18 cellular contexts compared by ENCODE assay signal in genomic region chr11:75767228-75767572, GRCh38. TPM values are rescaled to one million over a fixed set of nuclear protein-coding genes. Genes with fewer than 3 reads are reported as not detected.
DNase-seq lines count a peak whose midpoint lies in the region; ATAC-seq lines count a peak whose summit lies in the region.
"Had no signal": no experiment of that assay in that cellular context is flagged by ENCODE, and none has a peak within 500 bp of the region (broad histone marks: within the 10 kb centered on the region; RNA-seq: fewer than 3 reads in every experiment).

No MANE protein-coding gene starts in this region.

- no peak for DNase-seq in activated CD4-positive, alpha-beta T cell treated with anti-CD3 and anti-CD28 coated beads for 36 hours
- no peak for DNase-seq in activated CD4-positive, alpha-beta T cell treated with anti-CD3 and anti-CD28 coated beads for 1 hour
- no peak for DNase-seq in activated T-helper 1 cell treated with anti-CD3 and anti-CD28 coated beads, Interleukin-12 subunit alpha, Interleukin-12 subunit beta, Interleukin-2, Interleukin-4 antibody, amounts not matched to agents 30 ng/mL and 10 ng/mL and 1 ng/mL, durations not matched to agents 14 hours and 24 hours and 36 hours (ENCODE audit: low spot score)
- DNase-seq in naive B cell, result no peak
- no peak for DNase-seq in stimulated activated effector memory CD8-positive, alpha-beta T cell treated with anti-CD3 and anti-CD28 coated beads, Interleukin-12 subunit alpha, Interleukin-12 subunit beta, amount 100 ng/mL, for 72 hours (ENCODE audit: low spot score in 2 of 2)
- DNase-seq in activated CD4-positive, CD25-positive, alpha-beta regulatory T cell (lab: John Stamatoyannopoulos, UW), result no peak
- DNase-seq: activated CD4-positive, alpha-beta T cell treated with anti-CD3 and anti-CD28 coated beads, Interleukin-2, amount 50 U/mL, for 4 hours; activated CD8-positive, alpha-beta memory T cell treated with anti-CD3 and anti-CD28 coated beads, Interleukin-2, amount 50 U/mL, for 48 hours; activated gamma-delta T cell treated with Interleukin-2 at 50 U/mL for 16 hours; DMS79 treated with DMSO at 0.1 percent for 48 hours; HFFc6; psoas muscle had no signal

- POLR2A ChIA-PET in activated CD4-positive, alpha-beta T cell treated with anti-CD3 and anti-CD28 coated beads for 36 hours (lab: Charles Lee), result no interaction called here

- intact Hi-C loops in activated CD4-positive, alpha-beta T cell treated with anti-CD3 and anti-CD28 coated beads for 36 hours (cut with DNase I, micrococcal nuclease), result loop anchor here in 1 of 2 experiments (5.0 kb wide), 1 partner anchor 45 kb away; no protein-coding TSS in a partner anchor
- intact Hi-C loops in activated T-helper 1 cell treated with anti-CD3 and anti-CD28 coated beads, Interleukin-12 subunit alpha, Interleukin-12 subunit beta, Interleukin-2, Interleukin-4 antibody, amounts not matched to agents 30 ng/mL and 10 ng/mL and 1 ng/mL, durations not matched to agents 14 hours and 24 hours and 36 hours (cut with micrococcal nuclease), result no loop called here

- no peaks in the 10 kb centered on the region for H3K9me3 Mint-ChIP-seq in activated CD4-positive, alpha-beta T cell treated with anti-CD3 and anti-CD28 coated beads for 36 hours (ENCODE audit: low read depth)
- H3K9me3 Mint-ChIP-seq in activated T-helper 1 cell treated with anti-CD3 and anti-CD28 coated beads, Interleukin-12 subunit alpha, Interleukin-12 subunit beta, Interleukin-2, Interleukin-4 antibody, amounts not matched to agents 30 ng/mL and 10 ng/mL and 1 ng/mL, durations not matched to agents 14 hours and 24 hours and 36 hours, result no peaks in the 10 kb centered on the region
- no peaks in the 10 kb centered on the region for H3K9me3 Mint-ChIP-seq in naive B cell
- H3K9me3 Mint-ChIP-seq in stimulated activated effector memory CD8-positive, alpha-beta T cell treated with anti-CD3 and anti-CD28 coated beads, Interleukin-12 subunit alpha, Interleukin-12 subunit beta, amount 100 ng/mL, for 72 hours, result no peaks in the 10 kb centered on the region
- H3K9me3 Mint-ChIP-seq: dendritic cell treated with granulocyte-macrophage colony-stimulating factor and Interleukin-4, amounts not matched to agents 40 ng/mL and 50 ng/mL, for 4 days; HFFc6 had no signal

- no peak for ATAC-seq in activated CD4-positive, alpha-beta T cell treated with anti-CD3 and anti-CD28 coated beads for 36 hours
- no peak for ATAC-seq in naive B cell (ENCODE audit: low read depth in 2 of 2)
- ATAC-seq in stimulated activated effector memory CD8-positive, alpha-beta T cell treated with anti-CD3 and anti-CD28 coated beads, Interleukin-12 subunit alpha, Interleukin-12 subunit beta, amount 100 ng/mL, for 72 hours, result no peak
- ATAC-seq in GM18867 (IDR thresholded peaks at IDR 0.05; ENCODE audit: unreplicated experiment), result no peak
- ATAC-seq in GM21529 (IDR thresholded peaks at IDR 0.05; ENCODE audit: unreplicated experiment), result no peak

- H3K27ac Mint-ChIP-seq in activated CD4-positive, alpha-beta T cell treated with anti-CD3 and anti-CD28 coated beads for 36 hours, result peak overlapping the region; percentile 38
- peak overlapping the region; percentile 42 for H3K27ac Mint-ChIP-seq in activated T-helper 1 cell treated with anti-CD3 and anti-CD28 coated beads, Interleukin-12 subunit alpha, Interleukin-12 subunit beta, Interleukin-2, Interleukin-4 antibody, amounts not matched to agents 30 ng/mL and 10 ng/mL and 1 ng/mL, durations not matched to agents 14 hours and 24 hours and 36 hours
- H3K27ac Mint-ChIP-seq in naive B cell, result peak overlapping the region; percentile 59 to 99 (median 90)
- H3K27ac Mint-ChIP-seq in stimulated activated effector memory CD8-positive, alpha-beta T cell treated with anti-CD3 and anti-CD28 coated beads, Interleukin-12 subunit alpha, Interleukin-12 subunit beta, amount 100 ng/mL, for 72 hours, result peak overlapping the region; percentile 94
- H3K27ac Mint-ChIP-seq: dendritic cell treated with granulocyte-macrophage colony-stimulating factor and Interleukin-4, amounts not matched to agents 40 ng/mL and 50 ng/mL, for 4 days; HFFc6 had no signal

- H3K36me3 Mint-ChIP-seq in activated CD4-positive, alpha-beta T cell treated with anti-CD3 and anti-CD28 coated beads for 36 hours (ENCODE audit: low read depth), result no peaks in the 10 kb centered on the region
- H3K36me3 Mint-ChIP-seq in activated T-helper 1 cell treated with anti-CD3 and anti-CD28 coated beads, Interleukin-12 subunit alpha, Interleukin-12 subunit beta, Interleukin-2, Interleukin-4 antibody, amounts not matched to agents 30 ng/mL and 10 ng/mL and 1 ng/mL, durations not matched to agents 14 hours and 24 hours and 36 hours (ENCODE audit: low read depth), result peaks cover 2% of the 10 kb centered on the region
- no peaks in the 10 kb centered on the region for H3K36me3 Mint-ChIP-seq in naive B cell
- H3K36me3 Mint-ChIP-seq in stimulated activated effector memory CD8-positive, alpha-beta T cell treated with anti-CD3 and anti-CD28 coated beads, Interleukin-12 subunit alpha, Interleukin-12 subunit beta, amount 100 ng/mL, for 72 hours, result no peaks in the 10 kb centered on the region

- no peak overlapping the region for H3K4me3 Mint-ChIP-seq in activated CD4-positive, alpha-beta T cell treated with anti-CD3 and anti-CD28 coated beads for 36 hours
- H3K4me3 Mint-ChIP-seq in activated T-helper 1 cell treated with anti-CD3 and anti-CD28 coated beads, Interleukin-12 subunit alpha, Interleukin-12 subunit beta, Interleukin-2, Interleukin-4 antibody, amounts not matched to agents 30 ng/mL and 10 ng/mL and 1 ng/mL, durations not matched to agents 14 hours and 24 hours and 36 hours, result peak overlapping the region; percentile 13
- peak overlapping the region in 7 of 8 donors; percentile 13 to 91 (median 87) for H3K4me3 Mint-ChIP-seq in naive B cell
- no peak overlapping the region for H3K4me3 Mint-ChIP-seq in stimulated activated effector memory CD8-positive, alpha-beta T cell treated with anti-CD3 and anti-CD28 coated beads, Interleukin-12 subunit alpha, Interleukin-12 subunit beta, amount 100 ng/mL, for 72 hours
- H3K4me3 Mint-ChIP-seq: dendritic cell treated with granulocyte-macrophage colony-stimulating factor and Interleukin-4, amounts not matched to agents 40 ng/mL and 50 ng/mL, for 4 days; HFFc6 had no signal

- peaks cover 26% of the 10 kb centered on the region for H3K27me3 Mint-ChIP-seq in activated CD4-positive, alpha-beta T cell treated with anti-CD3 and anti-CD28 coated beads for 36 hours
- H3K27me3 Mint-ChIP-seq in activated T-helper 1 cell treated with anti-CD3 and anti-CD28 coated beads, Interleukin-12 subunit alpha, Interleukin-12 subunit beta, Interleukin-2, Interleukin-4 antibody, amounts not matched to agents 30 ng/mL and 10 ng/mL and 1 ng/mL, durations not matched to agents 14 hours and 24 hours and 36 hours (ENCODE audit: insufficient read depth), result peaks cover 18% of the 10 kb centered on the region
- peaks cover 0 to 10% (median 0%) of the 10 kb centered on the region in 3 donors for H3K27me3 Mint-ChIP-seq in naive B cell

- CTCF ChIA-PET in activated CD4-positive, alpha-beta T cell treated with anti-CD3 and anti-CD28 coated beads for 36 hours (lab: Charles Lee), result no interaction called here

- peaks cover 29% of the 10 kb centered on the region for H3K4me1 Mint-ChIP-seq in activated CD4-positive, alpha-beta T cell treated with anti-CD3 and anti-CD28 coated beads for 36 hours
- H3K4me1 Mint-ChIP-seq in activated T-helper 1 cell treated with anti-CD3 and anti-CD28 coated beads, Interleukin-12 subunit alpha, Interleukin-12 subunit beta, Interleukin-2, Interleukin-4 antibody, amounts not matched to agents 30 ng/mL and 10 ng/mL and 1 ng/mL, durations not matched to agents 14 hours and 24 hours and 36 hours (ENCODE audit: low read depth), result peaks cover 43% of the 10 kb centered on the region
- peaks cover 41 to 46% (median 41%) of the 10 kb centered on the region in 3 donors for H3K4me1 Mint-ChIP-seq in naive B cell
- peaks cover 37% of the 10 kb centered on the region for H3K4me1 Mint-ChIP-seq in stimulated activated effector memory CD8-positive, alpha-beta T cell treated with anti-CD3 and anti-CD28 coated beads, Interleukin-12 subunit alpha, Interleukin-12 subunit beta, amount 100 ng/mL, for 72 hours

RNA-seq across cellular contexts. Expression of gene DGAT2, which starts 1.4 kb away (rescaled TPM):
- 1 to 10 TPM; 1.4 to 1.5 TPM for total RNA-seq in activated CD4-positive, alpha-beta T cell treated with anti-CD3 and anti-CD28 coated beads for 36 hours
- total RNA-seq in activated T-helper 1 cell treated with anti-CD3 and anti-CD28 coated beads, Interleukin-12 subunit alpha, Interleukin-12 subunit beta, Interleukin-2, Interleukin-4 antibody, amounts not matched to agents 30 ng/mL and 10 ng/mL and 1 ng/mL, durations not matched to agents 14 hours and 24 hours and 36 hours, result 9.8 and 11.0 TPM in 2 replicates
- 10 to 100 TPM in 2 of 6 donors, 1 to 10 TPM in 4; 3.1 to 14.6 (median 7.6) TPM for polyA plus RNA-seq in naive B cell (ENCODE audit: low read depth in 6 of 6)

RNA-seq across cellular contexts. Expression of gene UVRAG, which starts 47.8 kb away (rescaled TPM):
- total RNA-seq in activated CD4-positive, alpha-beta T cell treated with anti-CD3 and anti-CD28 coated beads for 36 hours, result 10 to 100 TPM; 11.4 to 13.4 TPM
- 18.6 and 19.5 TPM in 2 replicates for total RNA-seq in activated T-helper 1 cell treated with anti-CD3 and anti-CD28 coated beads, Interleukin-12 subunit alpha, Interleukin-12 subunit beta, Interleukin-2, Interleukin-4 antibody, amounts not matched to agents 30 ng/mL and 10 ng/mL and 1 ng/mL, durations not matched to agents 14 hours and 24 hours and 36 hours
- polyA plus RNA-seq in naive B cell (ENCODE audit: low read depth in 6 of 6), result 10 to 100 TPM; 39.6 to 94.0 (median 70.8) TPM

RNA-seq across cellular contexts. Expression of gene MOGAT2, which starts 49.6 kb away (rescaled TPM):
- not detected for total RNA-seq in activated CD4-positive, alpha-beta T cell treated with anti-CD3 and anti-CD28 coated beads for 36 hours
- not detected in 2 replicates for total RNA-seq in activated T-helper 1 cell treated with anti-CD3 and anti-CD28 coated beads, Interleukin-12 subunit alpha, Interleukin-12 subunit beta, Interleukin-2, Interleukin-4 antibody, amounts not matched to agents 30 ng/mL and 10 ng/mL and 1 ng/mL, durations not matched to agents 14 hours and 24 hours and 36 hours
- polyA plus RNA-seq in naive B cell (ENCODE audit: low read depth in 6 of 6), result not detected
- total RNA-seq: endothelial cell of umbilical vein, HFFc6, NCI-H460, psoas muscle had no signal
- polyA plus RNA-seq: endothelial cell of umbilical vein, neural cell had no signal

Comparison
In these comparisons a context has a peak if more than half of its experiments do, and no peak if none do; other contexts are left out.
1. H3K27ac Mint-ChIP-seq: peak in every context shown above with its lines; median percentile 94 in stimulated activated effector memory CD8-positive, alpha-beta T cell treated with anti-CD3 and anti-CD28 coated beads, Interleukin-12 subunit alpha, Interleukin-12 subunit beta, amount 100 ng/mL, for 72 hours; 90 in naive B cell; 42 in activated T-helper 1 cell treated with anti-CD3 and anti-CD28 coated beads, Interleukin-12 subunit alpha, Interleukin-12 subunit beta, Interleukin-2, Interleukin-4 antibody, amounts not matched to agents 30 ng/mL and 10 ng/mL and 1 ng/mL, durations not matched to agents 14 hours and 24 hours and 36 hours; 38 in activated CD4-positive, alpha-beta T cell treated with anti-CD3 and anti-CD28 coated beads for 36 hours.
2. H3K4me3 Mint-ChIP-seq: peak in activated T-helper 1 cell treated with anti-CD3 and anti-CD28 coated beads, Interleukin-12 subunit alpha, Interleukin-12 subunit beta, Interleukin-2, Interleukin-4 antibody, amounts not matched to agents 30 ng/mL and 10 ng/mL and 1 ng/mL, durations not matched to agents 14 hours and 24 hours and 36 hours (single experiment) and naive B cell (7 of 8); none in activated CD4-positive, alpha-beta T cell treated with anti-CD3 and anti-CD28 coated beads for 36 hours (single experiment) and stimulated activated effector memory CD8-positive, alpha-beta T cell treated with anti-CD3 and anti-CD28 coated beads, Interleukin-12 subunit alpha, Interleukin-12 subunit beta, amount 100 ng/mL, for 72 hours (single experiment).